8 cellular contexts compared by ENCODE assay signal in genomic region chr3:42582474-42583070, GRCh38. TPM values are rescaled to one million over a fixed set of nuclear protein-coding genes. Genes with fewer than 3 reads are reported as not detected.
DNase-seq lines count a peak whose midpoint lies in the region; ATAC-seq and TF ChIP-seq lines count a peak whose summit lies in the region.

No MANE protein-coding gene starts in this region.

- H3K18ac ChIP-seq in trophoblast cell (ENCODE audit: low read length) = peak overlapping the region; percentile 49

- H3K4me1 ChIP-seq in PC-9 (replicated peaks; ENCODE audit: insufficient read depth) (peaks cover 21% of the 10 kb centered on the region), trophoblast cell (ENCODE audit: control insufficient read depth in 1 of 2, insufficient read depth in 2 of 2, low read length in 2 of 2) (no peaks in the 10 kb centered on the region)

- H3K9me3 ChIP-seq in PC-9 (ENCODE audit: insufficient read depth, low read depth) (no peaks in the 10 kb centered on the region), trophoblast cell (ENCODE audit: insufficient read depth, low read depth, low read length) (no peaks in the 10 kb centered on the region)

- peak overlapping the region; percentile 34 for H2BK12ac ChIP-seq in trophoblast cell (ENCODE audit: low read length)

- CTCF ChIA-PET in PC-9 (lab: Charles Lee) = interaction anchor here (0.5 to 0.6 kb wide), 2 partner anchors 29 to 38 kb away, joined by 3 to 4 read pairs; no protein-coding TSS in a partner anchor

- H3K4ac ChIP-seq in trophoblast cell (ENCODE audit: low read depth, low read length) = no peak overlapping the region

- no peaks in the 10 kb centered on the region for H3K9me2 ChIP-seq in PC-9 (ENCODE audit: insufficient read depth)

- no peak for ATAC-seq in GM18517 (IDR thresholded peaks at IDR 0.05; ENCODE audit: unreplicated experiment)

- H3K14ac ChIP-seq in trophoblast cell (ENCODE audit: low read length) = peak overlapping the region; percentile 48

- H3K36me3 ChIP-seq in GM06990 (ENCODE audit: control insufficient read depth, insufficient read depth, low read length) (no peaks in the 10 kb centered on the region), PC-9 (ENCODE audit: low read depth) (no peaks in the 10 kb centered on the region), trophoblast cell (ENCODE audit: control insufficient read depth in 1 of 2, insufficient read depth in 2 of 2, low read length in 2 of 2) (no peaks in the 10 kb centered on the region)

- H3K4me3 ChIP-seq in GM06990 (replicated peaks; ENCODE audit: low read depth, low read length) = peak overlapping the region; percentile 84
- peak overlapping the region; percentile 63 for H3K4me3 ChIP-seq in PC-9
- peak overlapping the region; percentile 96 for H3K4me3 ChIP-seq in epithelial cell of proximal tubule (ENCODE audit: low read depth, low read length)
- H3K4me3 ChIP-seq in trophoblast cell (ENCODE audit: low read depth, low read length) = peak overlapping the region; percentile 85

- POLR2A ChIA-PET in PC-9 (lab: Charles Lee; ENCODE audit: unreplicated experiment) = interaction anchor here (0.5 to 0.7 kb wide), 2 partner anchors 18 to 93 kb away, joined by 4 to 8 read pairs; partner anchors contain the start of gene NKTR

- H2AK5ac ChIP-seq in trophoblast cell (ENCODE audit: low read length) = no peak overlapping the region

- no peak overlapping the region for H4K12ac ChIP-seq in trophoblast cell (ENCODE audit: low read depth, low read length)

- DNase-seq in GM06990 (ENCODE audit: extremely low read depth, insufficient read length) (no peak), PC-9 (peak in 1 of 2 experiments; percentile 35), epithelial cell of proximal tubule (ENCODE audit: low read depth) (no peak), trophoblast cell (no peak), mesenteric fat pad (ENCODE audit: low spot score) (no peak), mucosa of gallbladder (ENCODE audit: low spot score) (no peak), foreskin melanocyte (no peak)

- H3F3A ChIP-seq in PC-9 (ENCODE audit: insufficient read depth, low read depth) = peaks cover 15% of the 10 kb centered on the region; the same call in 1 of the 2 replicates

- no peaks in the 10 kb centered on the region for H3K79me2 ChIP-seq in PC-9 (ENCODE audit: low read depth)
- peaks cover 8% of the 10 kb centered on the region for H3K79me2 ChIP-seq in trophoblast cell (ENCODE audit: control insufficient read depth, insufficient read depth, low read length, poor library complexity)

- H2AFZ ChIP-seq in PC-9 (peak overlapping the region; percentile 86), trophoblast cell (ENCODE audit: insufficient read depth, low read length, poor library complexity) (peak overlapping the region; percentile 82)

- H2BK5ac ChIP-seq in trophoblast cell (ENCODE audit: low read depth, low read length, poor library complexity) = no peak overlapping the region

- WGBS in trophoblast cell (ENCODE audit: extremely low coverage, insufficient coverage, insufficient read length) = no CpG with 5 or more reads among the region's 3 CpGs

- H4K8ac ChIP-seq in trophoblast cell (ENCODE audit: low read depth, low read length) = peak overlapping the region; percentile 82

- peak overlapping the region; percentile 80 for H3K4me2 ChIP-seq in PC-9
- H3K4me2 ChIP-seq in trophoblast cell (ENCODE audit: low read length) = peak overlapping the region; percentile 86

- peaks cover 10% of the 10 kb centered on the region for H3K79me1 ChIP-seq in trophoblast cell (ENCODE audit: low read length)

- peak overlapping the region; percentile 52 for H3K9ac ChIP-seq in trophoblast cell (ENCODE audit: low read length)

- no peak overlapping the region for H3K23ac ChIP-seq in trophoblast cell (ENCODE audit: low read length)

- TSS peak; percentile 73 for BruUV-seq in PC-9 (replicated peaks; lab: Mats Ljungman, UMichigan)

- TF ChIP-seq CTCF in GM06990 (IDR thresholded peaks at IDR 0.05; ENCODE audit: insufficient read depth, low read length, poor library complexity, severe bottlenecking) = no peak
- no peak for TF ChIP-seq CTCF in PC-9 (conservative IDR thresholded peaks at IDR 0.05)
- TF ChIP-seq CTCF in epithelial cell of proximal tubule (conservative IDR thresholded peaks at IDR 0.05; ENCODE audit: low read depth, low read length) = no peak

- H4K91ac ChIP-seq in trophoblast cell (ENCODE audit: low read depth, low read length) = peak overlapping the region; percentile 40

- intact Hi-C loops in PC-9 (cut with micrococcal nuclease; ENCODE audit: unreplicated experiment) = loop anchor here (1.0 kb wide), 1 partner anchor 8 kb away; the partner anchor contains the start of gene SS18L2

- H3K27me3 ChIP-seq in GM06990 (replicated peaks; ENCODE audit: control insufficient read depth, insufficient read depth, low read length) (no peaks in the 10 kb centered on the region), PC-9 (ENCODE audit: insufficient read depth, low read depth) (no peaks in the 10 kb centered on the region), trophoblast cell (ENCODE audit: insufficient read depth, low read length) (no peaks in the 10 kb centered on the region)

- H3K27ac ChIP-seq in PC-9 (no peak overlapping the region), trophoblast cell (ENCODE audit: low read depth, low read length) (no peak overlapping the region)

- no peaks in the 10 kb centered on the region for H4K20me1 ChIP-seq in PC-9 (ENCODE audit: insufficient read depth)

- H2BK120ac ChIP-seq in trophoblast cell (ENCODE audit: insufficient read depth, low read length, poor library complexity) = no peak overlapping the region

RNA-seq across cellular contexts. Expression of gene SEC22C, which starts 0.8 kb away (rescaled TPM):
- total RNA-seq in PC-9 (2021) = 38.1 and 42.4 TPM in 2 replicates
- total RNA-seq in epithelial cell of proximal tubule = 40.8 and 60.0 TPM in 2 replicates
- 16.7 and 18.1 TPM in 2 replicates for polyA plus RNA-seq in trophoblast cell (2013)
- total RNA-seq in mesenteric fat pad = 44.7 TPM
- total RNA-seq in mucosa of gallbladder = 37.0 TPM

RNA-seq across cellular contexts. Expression of gene SS18L2, which starts 8.1 kb away (rescaled TPM):
- total RNA-seq in PC-9 (2021) = 28.8 and 34.5 TPM in 2 replicates
- 26.9 and 31.5 TPM in 2 replicates for total RNA-seq in epithelial cell of proximal tubule
- 38.8 and 38.9 TPM in 2 replicates for polyA plus RNA-seq in trophoblast cell (2013)
- total RNA-seq in mesenteric fat pad = 23.3 TPM
- total RNA-seq in mucosa of gallbladder = 20.3 TPM

RNA-seq across cellular contexts. Expression of gene NKTR, which starts 17.9 kb away (rescaled TPM):
- total RNA-seq in PC-9 (2021) (66.0 and 70.5 TPM in 2 replicates), epithelial cell of proximal tubule (18.2 and 24.3 TPM in 2 replicates), mesenteric fat pad (80.6 TPM), mucosa of gallbladder (55.5 TPM)
- 35.3 and 36.7 TPM in 2 replicates for polyA plus RNA-seq in trophoblast cell (2013)
